In the genomic region with DNA sequence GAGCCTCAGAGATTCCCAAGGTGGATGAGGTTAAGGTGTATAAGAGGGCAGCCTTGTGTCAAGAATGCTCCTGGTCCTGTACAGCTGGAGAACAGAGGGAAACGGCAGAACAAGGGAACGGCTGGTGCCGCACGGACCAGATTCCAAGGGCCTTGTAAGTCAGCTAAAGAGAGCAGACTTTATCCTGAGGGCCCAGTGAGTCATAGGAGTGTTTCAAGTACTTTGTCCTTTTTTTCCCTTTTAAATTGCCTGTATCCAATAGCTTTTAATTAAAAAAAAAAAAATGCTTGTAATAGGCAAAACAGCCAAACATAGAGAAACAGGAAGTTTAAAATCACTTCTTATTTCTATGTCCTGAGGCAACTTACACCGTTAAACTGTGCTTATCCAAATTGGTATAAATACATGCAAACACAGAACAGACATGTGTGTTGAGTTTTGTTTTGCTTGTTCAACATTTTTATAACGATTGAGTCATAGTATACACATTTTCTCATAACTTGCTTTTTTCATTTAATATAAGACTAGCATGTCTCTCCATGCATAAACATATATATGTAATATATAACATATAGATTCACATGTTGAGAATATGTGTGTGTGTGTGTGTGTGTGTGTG, we compare ENCODE assay signal across 12 cellular contexts. TPM values are rescaled to one million over a fixed set of nuclear protein-coding genes. Genes with fewer than 3 reads are reported as not detected.
DNase-seq lines count a peak whose midpoint lies in the region; ATAC-seq, FAIRE-seq and TF ChIP-seq lines count a peak whose summit lies in the region.
"Had no signal": no experiment of that assay in that cellular context is flagged by ENCODE, and none has a peak within 500 bp of the region (broad histone marks: within the 10 kb centered on the region; RNA-seq: fewer than 3 reads in every experiment).

No MANE protein-coding gene starts in this region.

- TF ChIP-seq RAD21 in A549 (conservative IDR thresholded peaks at IDR 0.05 in 1 of 2, IDR thresholded peaks at IDR 0.05 in 1 of 2) = no peak

- TF ChIP-seq CTCF in A549 (IDR thresholded peaks at IDR 0.05) (no peak), HFF-Myc (IDR thresholded peaks at IDR 0.05; ENCODE audit: low read depth, low read length, missing control alignments) (no peak), astrocyte of the spinal cord (IDR thresholded peaks at IDR 0.05; ENCODE audit: low read depth, low read length) (no peak)

- ATAC-seq in A549 = peak in 1 of 2 experiments; percentile 27; a peak in 2 of 6 replicates
- no peak for ATAC-seq in HG03342 (IDR thresholded peaks at IDR 0.05; ENCODE audit: unreplicated experiment)

- CTCF ChIA-PET in A549 (lab: Yijun Ruan, JAX) = interaction anchor here (1.4 to 5.2 kb wide), 3 partner anchors 10 to 138 kb away, joined by 3 to 54 read pairs (median 8); no protein-coding TSS in a partner anchor

- peaks cover 66% of the 10 kb centered on the region for H3K4me1 ChIP-seq in A549

- H3K4me2 ChIP-seq in A549 = peak overlapping the region; percentile 55

- in situ Hi-C loops in astrocyte of the spinal cord (cut with HindIII; ENCODE audit: low sequenced_read_pairs) = no loop called here

- peak overlapping the region; percentile 50 to 68 for H3K27ac ChIP-seq in A549

- FAIRE-seq in A549 (lab: Jason Lieb, UNC) = no peak
- FAIRE-seq: colon had no signal

- DNase-seq in A549 (ENCODE audit: low read depth in 1 of 2, low spot score in 1 of 2) = peak in 1 of 2 experiments; percentile 50
- peak; percentile 83 for DNase-seq in HFF-Myc (ENCODE audit: extremely low read depth, low read depth)
- DNase-seq in astrocyte of the spinal cord (ENCODE audit: low read depth, low spot score) = peak; percentile 83
- peak; percentile 96 for DNase-seq in islet precursor cell
- no peak for DNase-seq in posterior cingulate gyrus
- no peak for DNase-seq in NCI-H2107 treated with DMSO at 0.1 percent for 48 hours (lab: John Stamatoyannopoulos, UW; ENCODE audit: unreplicated experiment)
- no peak for DNase-seq in putamen (ENCODE audit: low spot score)
- DNase-seq: activated B cell treated with CpG ODN at 0.5 μM for 24 hours, naive B cell, NCI-H2081 had no signal

- no peak for TF ChIP-seq EP300 in A549 (IDR thresholded peaks at IDR 0.05)

- no peaks in the 10 kb centered on the region for H3K9me3 ChIP-seq in A549

- WGBS in A549 (ENCODE audit: missing lambda C conversion rate) = 43% methylated on average over 6 of the region's 6 CpGs

- intact Hi-C loops in posterior cingulate gyrus (cut with DNase I) = loop anchor here (10.0 kb wide), 1 partner anchor 678 kb away; no protein-coding TSS in a partner anchor

- TF ChIP-seq POLR2A in A549 (IDR thresholded peaks at IDR 0.05; ENCODE audit: low read length) = no peak

- H3K4me3 ChIP-seq in A549 = no peak overlapping the region
- H3K4me3 ChIP-seq in HFF-Myc (replicated peaks; ENCODE audit: low read depth, low read length) = no peak overlapping the region
- no peak overlapping the region for H3K4me3 ChIP-seq in astrocyte of the spinal cord (ENCODE audit: low read depth, low read length)

- POLR2A ChIA-PET in A549 (lab: Yijun Ruan, JAX) = no interaction called here

TF ChIP-seq in A549, 52 proteins besides CTCF, POLR2A, EP300 and RAD21:
- TF ChIP-seq CBX2 (IDR thresholded peaks at IDR 0.05; ENCODE audit: borderline replicate concordance, low read depth) (no peak), FOSL2 (IDR thresholded peaks at IDR 0.05) (no peak), FOSL2 (CRISPR knock-in tag; IDR thresholded peaks at IDR 0.05) (peak; percentile 28; the same call in 1 of the 2 replicates)

RNA-seq across cellular contexts. Expression of a gene that starts 42.1 kb away (rescaled TPM):
- polyA plus RNA-seq in A549 (2011; rRNA removed) (2.5 TPM in 2 replicates), A549 (2017; fragmentation: RNase III; extraction: RNeasy Plus Mini Kit Qiagen cat#74134 plus additional on column Dnase treatment) (13.5 to 19.0 TPM (median 16.1 TPM) in 3 replicates)
- polyA plus RNA-seq in A549 (2012; cell fraction: cytosol; rRNA removed) = 4.1 and 5.0 TPM in 2 replicates
- polyA plus RNA-seq in A549 (2012; cell fraction: nucleus; rRNA removed) = 4.4 and 5.9 TPM in 2 replicates
- polyA minus RNA-seq in A549 (2011; rRNA and poly(A)+ RNA removed) = 3.5 and 4.0 TPM in 2 replicates

RNA-seq across cellular contexts. Expression of a gene that starts 43.8 kb away (rescaled TPM):
- polyA plus RNA-seq in A549 (2011; rRNA removed) (88.6 and 147 TPM in 2 replicates), A549 (2017; fragmentation: RNase III; extraction: RNeasy Plus Mini Kit Qiagen cat#74134 plus additional on column Dnase treatment) (70.5 to 75.9 TPM (median 75.7 TPM) in 3 replicates)
- 42.4 and 46.5 TPM in 2 replicates for polyA plus RNA-seq in A549 (2012; cell fraction: cytosol; rRNA removed)
- polyA plus RNA-seq in A549 (2012; cell fraction: nucleus; rRNA removed) = 20.8 and 21.5 TPM in 2 replicates
- polyA minus RNA-seq in A549 (2011; rRNA and poly(A)+ RNA removed) = 18.5 and 23.0 TPM in 2 replicates

Comparison
In these comparisons a context has a peak if more than half of its experiments do, and no peak if none do; other contexts are left out.
1. DNase-seq: peak in HFF-Myc (single experiment), astrocyte of the spinal cord (single experiment) and islet precursor cell (single experiment); none in posterior cingulate gyrus (0 of 10), NCI-H2107 treated with DMSO at 0.1 percent for 48 hours (single experiment) and putamen (single experiment).